ENCODE assay signal across 14 cellular contexts in the genomic region with DNA sequence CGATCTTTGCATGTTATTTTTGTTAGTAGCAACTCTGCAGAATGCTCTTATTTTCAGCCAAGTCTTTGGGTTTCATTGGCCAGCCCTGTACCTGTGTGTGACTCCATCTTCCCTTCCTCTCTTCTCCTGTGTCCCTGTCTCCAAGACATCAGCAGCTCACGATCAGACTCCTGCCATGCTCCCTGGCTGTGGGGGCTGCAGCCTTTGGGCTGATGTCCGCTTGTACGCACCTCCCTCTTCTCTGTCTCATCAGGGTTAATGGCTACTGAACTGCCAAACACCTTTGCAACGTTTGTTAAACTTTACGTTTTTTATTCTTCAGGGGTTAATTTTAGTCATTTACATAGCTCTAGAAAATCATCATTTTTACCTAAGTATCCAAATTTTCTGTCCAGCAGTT.
DNase-seq lines count a peak whose midpoint lies in the region; ATAC-seq and TF ChIP-seq lines count a peak whose summit lies in the region.
"Had no signal": no experiment of that assay in that cellular context is flagged by ENCODE, and none has a peak within 500 bp of the region (broad histone marks: within the 10 kb centered on the region; RNA-seq: fewer than 3 reads in every experiment).

No MANE protein-coding gene starts in this region.

- intact Hi-C loops in activated T-helper 2 cell treated with anti-CD3 and anti-CD28 coated beads, Interferon-gamma antibody, Interleukin-2, Interleukin-4, amounts not matched to agents 10 μg/mL and 5 μg/mL and 100 μg/mL, durations not matched to agents 14 hours and 24 hours and 36 hours (cut with micrococcal nuclease) = no loop called here
- intact Hi-C loops in sigmoid colon (cut with DNase I) = no loop called here

- H3K27me3 ChIP-seq in H7 (ENCODE audit: control insufficient read depth, insufficient read depth, low read length) = no peaks in the 10 kb centered on the region
- H3K27me3 ChIP-seq in sigmoid colon = peaks cover 0 to 11% (median 0%) of the 10 kb centered on the region in 3 donors
- H3K27me3 ChIP-seq: BLaER1 had no signal

- ATAC-seq in GM21717 (IDR thresholded peaks at IDR 0.05; ENCODE audit: unreplicated experiment) (no peak), HG02981 (IDR thresholded peaks at IDR 0.05; ENCODE audit: unreplicated experiment) (no peak)

- H3K27ac Mint-ChIP-seq in activated T-helper 2 cell treated with anti-CD3 and anti-CD28 coated beads, Interferon-gamma antibody, Interleukin-2, Interleukin-4, amounts not matched to agents 10 μg/mL and 5 μg/mL and 100 μg/mL, durations not matched to agents 14 hours and 24 hours and 36 hours = no peak overlapping the region
- H3K27ac Mint-ChIP-seq: IgD-negative memory B cell had no signal

- no peak overlapping the region for H3K4me3 ChIP-seq in H7 (ENCODE audit: insufficient read depth, low read depth, low read length)
- no peak overlapping the region for H3K4me3 ChIP-seq in sigmoid colon
- H3K4me3 ChIP-seq: BLaER1 had no signal

- no peak overlapping the region for H3K4me3 Mint-ChIP-seq in activated T-helper 2 cell treated with anti-CD3 and anti-CD28 coated beads, Interferon-gamma antibody, Interleukin-2, Interleukin-4, amounts not matched to agents 10 μg/mL and 5 μg/mL and 100 μg/mL, durations not matched to agents 14 hours and 24 hours and 36 hours (ENCODE audit: low read depth)
- H3K4me3 Mint-ChIP-seq: CD8-positive, alpha-beta memory T cell; IgD-negative memory B cell had no signal

- no peaks in the 10 kb centered on the region for H3K4me1 ChIP-seq in sigmoid colon
- H3K4me1 ChIP-seq: Caco-2 had no signal

- H3K4me1 Mint-ChIP-seq in activated T-helper 2 cell treated with anti-CD3 and anti-CD28 coated beads, Interferon-gamma antibody, Interleukin-2, Interleukin-4, amounts not matched to agents 10 μg/mL and 5 μg/mL and 100 μg/mL, durations not matched to agents 14 hours and 24 hours and 36 hours (ENCODE audit: low read depth) = no peaks in the 10 kb centered on the region
- H3K4me1 Mint-ChIP-seq: CD8-positive, alpha-beta memory T cell; IgD-negative memory B cell had no signal

- peak; percentile 19 for DNase-seq in activated CD4-positive, CD25-positive, alpha-beta regulatory T cell treated with anti-CD3 and anti-CD28 coated beads, Interleukin-2, amount 50 U/mL, for 72 hours
- no peak for DNase-seq in activated CD4-positive, CD25-positive, alpha-beta regulatory T cell (lab: John Stamatoyannopoulos, UW)
- DNase-seq in H7 (peak; percentile 20), sigmoid colon (peak; percentile 35)
- DNase-seq in activated T-helper 2 cell treated with anti-CD3 and anti-CD28 coated beads, Interferon-gamma antibody, Interleukin-2, Interleukin-4, amounts not matched to agents 10 μg/mL and 5 μg/mL and 100 μg/mL, durations not matched to agents 14 hours and 24 hours and 36 hours (ENCODE audit: low spot score) = peak; percentile 1
- DNase-seq: 8988T; CD8-positive, alpha-beta memory T cell; DND-41; GDM1 had no signal

- H3K9me3 ChIP-seq in sigmoid colon = no peaks in the 10 kb centered on the region
- H3K9me3 ChIP-seq: BLaER1, Caco-2 had no signal

- TF ChIP-seq CTCF in sigmoid colon (IDR thresholded peaks at IDR 0.05) = no peak

- H3K27ac ChIP-seq in sigmoid colon = no peak overlapping the region
- H3K27ac ChIP-seq: BLaER1 had no signal

- H3K36me3 ChIP-seq in H7 (replicated peaks; ENCODE audit: control insufficient read depth, insufficient read depth, low read length) (no peaks in the 10 kb centered on the region), sigmoid colon (no peaks in the 10 kb centered on the region)
- H3K36me3 ChIP-seq: BLaER1 had no signal

- H3K9me3 Mint-ChIP-seq in activated T-helper 2 cell treated with anti-CD3 and anti-CD28 coated beads, Interferon-gamma antibody, Interleukin-2, Interleukin-4, amounts not matched to agents 10 μg/mL and 5 μg/mL and 100 μg/mL, durations not matched to agents 14 hours and 24 hours and 36 hours = no peaks in the 10 kb centered on the region
- H3K9me3 Mint-ChIP-seq: CD8-positive, alpha-beta memory T cell; IgD-negative memory B cell had no signal

- no peaks in the 10 kb centered on the region for H3K27me3 Mint-ChIP-seq in activated T-helper 2 cell treated with anti-CD3 and anti-CD28 coated beads, Interferon-gamma antibody, Interleukin-2, Interleukin-4, amounts not matched to agents 10 μg/mL and 5 μg/mL and 100 μg/mL, durations not matched to agents 14 hours and 24 hours and 36 hours (ENCODE audit: low read depth)

- no peak for TF ChIP-seq POLR2A in sigmoid colon (IDR thresholded peaks at IDR 0.05)

- TF ChIP-seq EP300 in sigmoid colon (IDR thresholded peaks at IDR 0.05) = no peak

- H3K36me3 Mint-ChIP-seq in activated T-helper 2 cell treated with anti-CD3 and anti-CD28 coated beads, Interferon-gamma antibody, Interleukin-2, Interleukin-4, amounts not matched to agents 10 μg/mL and 5 μg/mL and 100 μg/mL, durations not matched to agents 14 hours and 24 hours and 36 hours (ENCODE audit: low read depth) = no peaks in the 10 kb centered on the region
- H3K36me3 Mint-ChIP-seq: CD8-positive, alpha-beta memory T cell; IgD-negative memory B cell had no signal

- 78 to 84% methylated on average over 6 of the region's 6 CpGs for WGBS in sigmoid colon, 2 donors

Comparison
In these comparisons a context has a peak if more than half of its experiments do, and no peak if none do; other contexts are left out.
1. DNase-seq: peak in activated CD4-positive, CD25-positive, alpha-beta regulatory T cell treated with anti-CD3 and anti-CD28 coated beads, Interleukin-2, amount 50 U/mL, for 72 hours (single experiment), H7 (single experiment), activated T-helper 2 cell treated with anti-CD3 and anti-CD28 coated beads, Interferon-gamma antibody, Interleukin-2, Interleukin-4, amounts not matched to agents 10 μg/mL and 5 μg/mL and 100 μg/mL, durations not matched to agents 14 hours and 24 hours and 36 hours (single experiment) and sigmoid colon (single experiment); none in activated CD4-positive, CD25-positive, alpha-beta regulatory T cell (0 of 4).